In the genomic region with DNA sequence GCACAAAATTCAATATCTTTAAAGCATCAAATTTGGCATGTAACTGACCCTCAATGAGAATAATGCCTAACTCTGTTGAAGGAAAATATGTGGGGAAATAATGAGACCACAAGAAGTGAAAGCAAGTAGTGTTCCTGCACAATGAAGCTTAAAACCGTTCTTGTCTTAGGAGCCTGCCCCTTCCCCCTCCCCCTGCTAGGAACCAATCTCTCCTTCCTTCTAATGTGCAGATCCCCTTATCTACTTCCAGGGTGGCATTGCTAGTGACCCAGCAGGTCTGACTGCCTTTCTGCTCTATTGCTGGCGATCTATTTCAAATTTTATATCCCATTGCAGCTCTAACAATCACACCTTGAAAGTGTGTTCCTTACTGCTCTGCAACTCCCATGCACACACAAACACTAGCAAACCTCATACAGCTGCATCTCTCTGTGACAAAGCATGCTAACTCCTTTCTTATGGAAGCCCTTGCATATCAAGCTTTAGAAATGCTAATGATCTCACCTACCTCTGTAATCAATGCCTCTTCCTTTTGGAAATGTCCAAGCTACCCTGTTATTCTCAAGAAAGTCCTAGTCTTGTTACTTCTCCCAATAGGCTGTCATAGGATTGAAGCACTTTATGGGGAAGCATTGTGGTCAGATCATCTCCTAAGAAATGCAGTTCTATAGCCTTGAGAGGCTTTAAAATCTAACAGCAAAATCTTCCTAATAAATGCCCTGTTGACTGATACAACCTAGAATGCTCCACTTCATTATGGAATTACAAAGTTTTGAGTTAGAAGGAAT, we compare ENCODE assay signal across 15 cellular contexts. TPM values are rescaled to one million over a fixed set of nuclear protein-coding genes. Genes with fewer than 3 reads are reported as not detected.
DNase-seq lines count a peak whose midpoint lies in the region; ATAC-seq and TF ChIP-seq lines count a peak whose summit lies in the region.
"Had no signal": no experiment of that assay in that cellular context is flagged by ENCODE, and none has a peak within 500 bp of the region (broad histone marks: within the 10 kb centered on the region; RNA-seq: fewer than 3 reads in every experiment).

No MANE protein-coding gene starts in this region.

- DNase-seq in astrocyte of the hippocampus (ENCODE audit: low read depth, low spot score) (peak; percentile 39), iPS-NIHi7 (ENCODE audit: extremely low spot score) (peak; percentile 39), transverse colon (peak; percentile 25), Karpas-422 (no peak), tibial nerve (ENCODE audit: low spot score in 2 of 2) (no peak)
- DNase-seq: amniotic stem cell, NCI-H1436, psoas muscle, T-helper 17 cell had no signal

- H2AFZ ChIP-seq in Karpas-422 (ENCODE audit: low read length), result no peak overlapping the region

- H3K36me3 ChIP-seq in HUES6 (ENCODE audit: control insufficient read depth, insufficient read depth, low read length) (no peaks in the 10 kb centered on the region; the same call in 1 of the 2 replicates), transverse colon (no peaks in the 10 kb centered on the region), Karpas-422 (ENCODE audit: insufficient read depth, low read length) (no peaks in the 10 kb centered on the region), tibial nerve (no peaks in the 10 kb centered on the region)
- H3K36me3 ChIP-seq: thoracic aorta had no signal

- H3K9me3 ChIP-seq in HUES6 (ENCODE audit: control insufficient read depth, insufficient read depth, low read depth, low read length) (no peaks in the 10 kb centered on the region), transverse colon (no peaks in the 10 kb centered on the region), Karpas-422 (ENCODE audit: low read length) (no peaks in the 10 kb centered on the region), tibial nerve (no peaks in the 10 kb centered on the region)
- H3K9me3 ChIP-seq: psoas muscle, thoracic aorta had no signal

- TF ChIP-seq POLR2A in transverse colon (IDR thresholded peaks at IDR 0.05), result no peak
- TF ChIP-seq POLR2A in tibial nerve (IDR thresholded peaks at IDR 0.05), result no peak

- in situ Hi-C loops in transverse colon (cut with MboI; ENCODE audit: low pct_ligation_motif_present in 1 of 4, low pct_unique_long_range_greater_than_20kb in 1 of 4, low sequenced_read_pairs in 3 of 4), result no loop called here

- H3K4me1 ChIP-seq in HUES6 (ENCODE audit: control insufficient read depth, insufficient read depth, low read length) (peaks cover 61% of the 10 kb centered on the region), transverse colon (peaks cover 0 to 5% (median 4%) of the 10 kb centered on the region in 4 donors), Karpas-422 (ENCODE audit: low read length) (no peaks in the 10 kb centered on the region), tibial nerve (peaks cover 0 to 8% (median 0%) of the 10 kb centered on the region in 4 donors)
- H3K4me1 ChIP-seq: psoas muscle had no signal

- TF ChIP-seq EP300 in transverse colon (IDR thresholded peaks at IDR 0.05; ENCODE audit: low read depth), result no peak
- TF ChIP-seq EP300 in tibial nerve (IDR thresholded peaks at IDR 0.05), result no peak

- H3K27ac ChIP-seq in HUES6 (ENCODE audit: low read depth, low read length) (peak overlapping the region; percentile 90), transverse colon (no peak overlapping the region), Karpas-422 (ENCODE audit: low read length) (no peak overlapping the region), tibial nerve (peak overlapping the region in 1 of 4 donors; percentile 53)
- H3K27ac ChIP-seq: psoas muscle, thoracic aorta had no signal

- H3K27me3 ChIP-seq in HUES6 (ENCODE audit: control insufficient read depth, insufficient read depth, low read length) (no peaks in the 10 kb centered on the region), transverse colon (no peaks in the 10 kb centered on the region), Karpas-422 (ENCODE audit: low read length) (no peaks in the 10 kb centered on the region), tibial nerve (no peaks in the 10 kb centered on the region)

- no peak overlapping the region for H3K4me2 ChIP-seq in Karpas-422 (ENCODE audit: low read depth, low read length, poor library complexity, severe bottlenecking)
- H3K4me2 ChIP-seq: smooth muscle cell had no signal

- no peaks in the 10 kb centered on the region for H4K20me1 ChIP-seq in Karpas-422 (ENCODE audit: insufficient read depth, low read depth, low read length)

- 26 to 71% methylated on average over 1 to 2 of the region's 2 CpGs for WGBS in transverse colon (ENCODE audit: low coverage in 1 of 2), 2 donors
- 37 to 45% methylated on average over 2 of the region's 2 CpGs for WGBS in tibial nerve, 2 donors

- H3K4me3 ChIP-seq in HUES6 (ENCODE audit: low read depth, low read length) (peak overlapping the region; percentile 53), transverse colon (no peak overlapping the region), Karpas-422 (ENCODE audit: low read length) (no peak overlapping the region), tibial nerve (no peak overlapping the region)
- H3K4me3 ChIP-seq: psoas muscle, smooth muscle cell, thoracic aorta had no signal

- no peak for TF ChIP-seq CTCF in transverse colon (IDR thresholded peaks at IDR 0.05)
- no peak for TF ChIP-seq CTCF in tibial nerve (IDR thresholded peaks at IDR 0.05)

- intact Hi-C loops in transverse colon (cut with DNase I; ENCODE audit: low total_unique reads), result no loop called here

- peak overlapping the region; percentile 68 for H3K9ac ChIP-seq in HUES6 (ENCODE audit: low read length)
- no peak overlapping the region for H3K9ac ChIP-seq in Karpas-422 (ENCODE audit: low read length)

- H3K9me2 ChIP-seq in Karpas-422 (replicated peaks; ENCODE audit: insufficient read depth, low read length), result no peaks in the 10 kb centered on the region

- no peak for ATAC-seq in HG03521 (IDR thresholded peaks at IDR 0.05; ENCODE audit: unreplicated experiment)
- ATAC-seq: HCT116, psoas muscle, Right ventricle myocardium inferior, T-helper 17 cell had no signal

- no peaks in the 10 kb centered on the region for H3K79me2 ChIP-seq in Karpas-422 (ENCODE audit: low read length)

RNA-seq across cellular contexts. Expression of a gene that starts 26.5 kb away (rescaled TPM):
- total RNA-seq in transverse colon, result 10 to 100 TPM in 2 of 4 donors, 1 to 10 TPM in 2; 3.4 to 17.1 (median 9.0) TPM
- 15.9 and 19.1 TPM in 2 replicates for total RNA-seq in Karpas-422 (2014; rRNA removed; shearing (Covaris generic); ENCODE audit: low replicate concordance)
- 10 to 100 TPM in 3 of 4 donors, 1 to 10 TPM in 1; 9.6 to 16.5 (median 11.4) TPM for total RNA-seq in tibial nerve

Comparison
In these comparisons a context has a peak if more than half of its experiments do, and no peak if none do; other contexts are left out.
1. DNase-seq: peak in astrocyte of the hippocampus (single experiment), iPS-NIHi7 (single experiment) and transverse colon (single experiment); none in Karpas-422 (single experiment) and tibial nerve (0 of 2).